ENCODE assay signal across 17 cellular contexts in genomic region chr3:65939841-65940246, GRCh38.
A peak's percentile ranks its signal among the peaks of the same experiment; 100 is the strongest.
DNase-seq lines count a peak whose midpoint lies in the region; ATAC-seq and TF ChIP-seq lines count a peak whose summit lies in the region.
"Had no signal": no experiment of that assay in that cellular context is flagged by ENCODE, and none has a peak within 500 bp of the region (broad histone marks: within the 10 kb centered on the region; RNA-seq: fewer than 3 reads in every experiment).

No MANE protein-coding gene starts in this region.

- H3K27me3 Mint-ChIP-seq in GM23338 (ENCODE audit: insufficient read depth, low read depth, poor library complexity) (peaks cover 7% of the 10 kb centered on the region), endothelial cell (ENCODE audit: unreplicated experiment) (peaks cover 3% of the 10 kb centered on the region)
- peaks cover 2% of the 10 kb centered on the region for H3K27me3 Mint-ChIP-seq in activated CD4-positive, alpha-beta memory T cell treated with anti-CD3 and anti-CD28 coated beads, Interleukin-2, amount 10 ng/mL, durations not matched to agents 7 days and 5 days

- H3K27ac Mint-ChIP-seq in GM23338 (no peak overlapping the region), endothelial cell (ENCODE audit: unreplicated experiment) (peak overlapping the region; percentile 82)
- no peak overlapping the region for H3K27ac Mint-ChIP-seq in activated CD4-positive, alpha-beta memory T cell treated with anti-CD3 and anti-CD28 coated beads, Interleukin-2, amount 10 ng/mL, durations not matched to agents 7 days and 5 days
- H3K27ac Mint-ChIP-seq: activated naive CD4-positive, alpha-beta T cell treated with anti-CD3 and anti-CD28 coated beads, Interleukin-2, amount 50 U/mL, for 72 hours; activated T-cell treated with anti-CD3 and anti-CD28 coated beads, Interleukin-2, amount 50 U/mL, for 72 hours; nephron progenitor cell had no signal

- H3K36me3 ChIP-seq in ACC112 (ENCODE audit: insufficient read depth, low read length) (no peaks in the 10 kb centered on the region), GM23338 (ENCODE audit: insufficient read depth) (no peaks in the 10 kb centered on the region), WERI-Rb-1 (no peaks in the 10 kb centered on the region)
- H3K36me3 ChIP-seq: prostate gland had no signal

- H4K20me1 ChIP-seq in GM23338 (replicated peaks; ENCODE audit: insufficient read depth), result peaks cover 20% of the 10 kb centered on the region

- H3K4me1 ChIP-seq in ACC112 (ENCODE audit: control insufficient read depth, insufficient read depth, low read length, unreplicated experiment) (peaks cover 32% of the 10 kb centered on the region), GM23338 (ENCODE audit: insufficient read depth) (peaks cover 15% of the 10 kb centered on the region)
- H3K4me1 ChIP-seq: prostate gland had no signal

- H3K36me3 Mint-ChIP-seq in GM23338 (ENCODE audit: low read depth) (peaks cover 3% of the 10 kb centered on the region; the same call in 1 of the 3 replicates), endothelial cell (ENCODE audit: low read depth, unreplicated experiment) (no peaks in the 10 kb centered on the region)
- H3K36me3 Mint-ChIP-seq in activated CD4-positive, alpha-beta memory T cell treated with anti-CD3 and anti-CD28 coated beads, Interleukin-2, amount 10 ng/mL, durations not matched to agents 7 days and 5 days (ENCODE audit: low read depth), result no peaks in the 10 kb centered on the region
- H3K36me3 Mint-ChIP-seq: activated naive CD4-positive, alpha-beta T cell treated with anti-CD3 and anti-CD28 coated beads, Interleukin-2, amount 50 U/mL, for 72 hours had no signal

- DNase-seq in GM23338 (ENCODE audit: low spot score) (no peak), endothelial cell (ENCODE audit: low spot score) (no peak), omental fat pad (ENCODE audit: low spot score) (no peak), WERI-Rb-1 (no peak)
- DNase-seq in activated CD4-positive, alpha-beta memory T cell treated with anti-CD3 and anti-CD28 coated beads, Interleukin-2, amount 10 ng/mL, durations not matched to agents 7 days and 5 days, result no peak
- DNase-seq: activated T-cell treated with anti-CD3 and anti-CD28 coated beads, Interleukin-2, amount 50 U/mL, for 72 hours; effector memory CD4-positive, alpha-beta T cell; Kasumi-1; NCI-H2171; nephron progenitor cell; Right ventricle myocardium superior had no signal

- no peaks in the 10 kb centered on the region for H3K9me3 ChIP-seq in WERI-Rb-1 (ENCODE audit: severe bottlenecking)
- H3K9me3 ChIP-seq: prostate gland had no signal

- H3K4me3 Mint-ChIP-seq in GM23338 (no peak overlapping the region), endothelial cell (ENCODE audit: unreplicated experiment) (no peak overlapping the region)
- no peak overlapping the region for H3K4me3 Mint-ChIP-seq in activated CD4-positive, alpha-beta memory T cell treated with anti-CD3 and anti-CD28 coated beads, Interleukin-2, amount 10 ng/mL, durations not matched to agents 7 days and 5 days
- H3K4me3 Mint-ChIP-seq: activated T-cell treated with anti-CD3 and anti-CD28 coated beads, Interleukin-2, amount 50 U/mL, for 72 hours; nephron progenitor cell had no signal

- POLR2A ChIA-PET in activated CD4-positive, alpha-beta memory T cell treated with anti-CD3 and anti-CD28 coated beads, Interleukin-2, amount 10 ng/mL, durations not matched to agents 7 days and 5 days (lab: Charles Lee), result no interaction called here

- CTCF ChIA-PET in activated CD4-positive, alpha-beta memory T cell treated with anti-CD3 and anti-CD28 coated beads, Interleukin-2, amount 10 ng/mL, durations not matched to agents 7 days and 5 days (lab: Charles Lee), result no interaction called here

- H3K4me2 ChIP-seq in GM23338, result no peak overlapping the region

- H3K79me2 ChIP-seq in ACC112 (ENCODE audit: control insufficient read depth, insufficient read depth, low read length, unreplicated experiment), result peaks cover 6% of the 10 kb centered on the region
- peaks cover 69% of the 10 kb centered on the region for H3K79me2 ChIP-seq in GM23338 (replicated peaks; ENCODE audit: insufficient read depth)

- H3F3A ChIP-seq in GM23338 (replicated peaks; ENCODE audit: low read depth), result no peaks in the 10 kb centered on the region

- ATAC-seq in GM23338 (peak; percentile 58), omental fat pad (ENCODE audit: low FRiP score) (peak; percentile 62), HG03175 (IDR thresholded peaks at IDR 0.05; ENCODE audit: unreplicated experiment) (no peak), HG03571 (IDR thresholded peaks at IDR 0.05; ENCODE audit: unreplicated experiment) (no peak)
- ATAC-seq: activated CD4-positive, CD25-positive, alpha-beta regulatory T cell treated with anti-CD3 and anti-CD28 coated beads, Interleukin-2, amount 50 U/mL, for 24 hours; activated naive CD4-positive, alpha-beta T cell treated with anti-CD3 and anti-CD28 coated beads, Interleukin-2, amount 50 U/mL, for 72 hours; activated T-cell treated with anti-CD3 and anti-CD28 coated beads, Interleukin-2, amount 50 U/mL, for 72 hours had no signal

- H3K27ac ChIP-seq in ACC112 (ENCODE audit: low read depth, low read length) (peak overlapping the region; percentile 95), GM23338 (ENCODE audit: low read depth) (no peak overlapping the region), WERI-Rb-1 (no peak overlapping the region)
- H3K27ac ChIP-seq: prostate gland had no signal

- H3K27me3 ChIP-seq in ACC112 (ENCODE audit: insufficient read depth, low read length), result no peaks in the 10 kb centered on the region
- no peaks in the 10 kb centered on the region for H3K27me3 ChIP-seq in GM23338 (ENCODE audit: insufficient read depth)
- H3K27me3 ChIP-seq in WERI-Rb-1 (ENCODE audit: insufficient read depth, low read depth, severe bottlenecking), result no peaks in the 10 kb centered on the region

- 0 out of 2 replicates have a peak, but pooled peaks cover 4% of the 10 kb centered on the region for H3K9me2 ChIP-seq in GM23338 (ENCODE audit: insufficient read depth)

- TF ChIP-seq CTCF in GM23338 (conservative IDR thresholded peaks at IDR 0.05; ENCODE audit: low read depth in 2 of 2) (no peak), endothelial cell (IDR thresholded peaks at IDR 0.05; ENCODE audit: unreplicated experiment) (no peak), omental fat pad (IDR thresholded peaks at IDR 0.05) (no peak), WERI-Rb-1 (IDR thresholded peaks at IDR 0.05; ENCODE audit: low read depth, low read length) (no peak)

- H3K9me3 Mint-ChIP-seq in GM23338 (no peaks in the 10 kb centered on the region), endothelial cell (ENCODE audit: unreplicated experiment) (no peaks in the 10 kb centered on the region)
- no peaks in the 10 kb centered on the region for H3K9me3 Mint-ChIP-seq in activated CD4-positive, alpha-beta memory T cell treated with anti-CD3 and anti-CD28 coated beads, Interleukin-2, amount 10 ng/mL, durations not matched to agents 7 days and 5 days

- H3K4me3 ChIP-seq in ACC112 (ENCODE audit: low read depth, low read length), result peak overlapping the region; percentile 60
- H3K4me3 ChIP-seq in GM23338, result no peak overlapping the region
- no peak overlapping the region for H3K4me3 ChIP-seq in WERI-Rb-1 (ENCODE audit: low read depth, low read length)
- H3K4me3 ChIP-seq: prostate gland had no signal

- H2AFZ ChIP-seq in ACC112 (ENCODE audit: low read length, unreplicated experiment), result peak overlapping the region; percentile 79
- H2AFZ ChIP-seq in GM23338, result no peak overlapping the region

- H3K4me1 Mint-ChIP-seq in GM23338 (peaks cover 37% of the 10 kb centered on the region), endothelial cell (ENCODE audit: unreplicated experiment) (peaks cover 49% of the 10 kb centered on the region)
- peaks cover 5% of the 10 kb centered on the region for H3K4me1 Mint-ChIP-seq in activated CD4-positive, alpha-beta memory T cell treated with anti-CD3 and anti-CD28 coated beads, Interleukin-2, amount 10 ng/mL, durations not matched to agents 7 days and 5 days

TF ChIP-seq in GM23338, 12 proteins besides CTCF, POLR2A, EP300 and RAD21 (continues in another document):
- TF ChIP-seq ZNF331 (CRISPR knock-in tag; IDR thresholded peaks at IDR 0.05; ENCODE audit: low read depth) (no peak), ETS1 (IDR thresholded peaks at IDR 0.05) (no peak), POLR2AphosphoS5 (IDR thresholded peaks at IDR 0.05; ENCODE audit: low read depth) (no peak), JUNB (IDR thresholded peaks at IDR 0.05; ENCODE audit: unreplicated experiment) (no peak)

Comparison
In these comparisons a context has a peak if more than half of its experiments do, and no peak if none do; other contexts are left out.
1. ATAC-seq: peak in GM23338 (single experiment) and omental fat pad (single experiment); none in HG03175 (single experiment) and HG03571 (single experiment).